21 cellular contexts compared by ENCODE assay signal in the genomic region with DNA sequence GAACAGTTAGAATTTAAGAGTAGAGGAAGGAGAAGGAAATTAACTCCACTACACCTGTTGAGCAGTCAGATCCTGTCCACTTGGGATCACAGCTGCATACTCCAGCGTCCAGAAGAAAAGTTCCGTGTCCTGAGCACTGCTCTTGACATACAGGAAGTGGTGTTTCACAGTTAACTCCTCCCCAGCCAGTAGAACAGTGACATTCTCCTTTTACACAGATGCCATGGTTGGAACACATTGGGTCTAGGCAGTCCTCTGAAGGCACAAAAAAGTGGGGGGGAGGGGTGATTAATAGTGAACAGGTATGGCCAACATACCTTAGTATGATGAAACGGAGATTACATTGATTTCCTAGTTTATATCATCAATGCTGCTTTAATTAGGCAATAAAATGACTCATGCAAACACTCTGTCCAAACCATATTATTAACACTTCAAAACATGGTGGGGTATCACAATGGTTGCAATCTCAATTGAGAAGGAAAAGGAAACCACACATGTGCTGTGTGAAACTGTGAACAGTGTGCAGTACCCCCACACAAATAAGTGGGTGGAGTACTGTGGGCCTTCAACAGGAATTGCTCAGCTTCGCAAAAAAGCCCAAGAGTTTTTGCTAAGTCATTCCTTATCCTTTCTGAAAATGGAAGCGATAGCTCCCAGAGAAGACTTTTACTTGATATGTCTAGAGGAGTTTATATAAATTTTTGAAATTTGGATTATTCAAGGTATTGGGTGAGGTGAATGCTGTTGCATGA.
"Had no signal": no experiment of that assay in that cellular context is flagged by ENCODE, and none has a peak within 500 bp of the region (broad histone marks: within the 10 kb centered on the region; RNA-seq: fewer than 3 reads in every experiment).

No MANE protein-coding gene starts in this region.

- FAIRE-seq: endometrium had no signal

- H3K4me3 ChIP-seq: coronary artery, gastroesophageal sphincter, heart left ventricle, left ventricle myocardium inferior, prostate gland, right atrium auricular region, stomach had no signal

- H3K27ac ChIP-seq: brain microvascular endothelial cell, coronary artery, gastroesophageal sphincter, heart left ventricle, left ventricle myocardium inferior, prostate gland, right atrium auricular region, stomach had no signal

- H3K27me3 Mint-ChIP-seq: activated CD8-positive, alpha-beta memory T cell treated with anti-CD3 and anti-CD28 coated beads, Interleukin-2, amount 10 ng/mL, durations not matched to agents 7 days and 5 days; activated naive CD4-positive, alpha-beta T cell treated with anti-CD3 and anti-CD28 coated beads, Interleukin-2, amount 10 ng/mL, durations not matched to agents 7 days and 5 days; activated naive CD8-positive, alpha-beta T cell treated with anti-CD3 and anti-CD28 coated beads, Interleukin-2, amount 50 U/mL, for 24 hours had no signal

- H3K36me3 Mint-ChIP-seq: activated CD8-positive, alpha-beta memory T cell treated with anti-CD3 and anti-CD28 coated beads, Interleukin-2, amount 10 ng/mL, durations not matched to agents 7 days and 5 days; activated naive CD4-positive, alpha-beta T cell treated with anti-CD3 and anti-CD28 coated beads, Interleukin-2, amount 10 ng/mL, durations not matched to agents 7 days and 5 days had no signal

- H3K9me3 ChIP-seq: gastroesophageal sphincter, heart left ventricle, left ventricle myocardium inferior, prostate gland, right atrium auricular region, stomach had no signal

- H3K4me1 ChIP-seq: gastroesophageal sphincter, heart left ventricle, left ventricle myocardium inferior, prostate gland, right atrium auricular region, stomach had no signal

- H3K27me3 ChIP-seq: brain microvascular endothelial cell, gastroesophageal sphincter, heart left ventricle, right atrium auricular region, stomach had no signal

- H3K9me3 Mint-ChIP-seq: activated naive CD4-positive, alpha-beta T cell treated with anti-CD3 and anti-CD28 coated beads, Interleukin-2, amount 10 ng/mL, durations not matched to agents 7 days and 5 days; activated naive CD8-positive, alpha-beta T cell treated with anti-CD3 and anti-CD28 coated beads, Interleukin-2, amount 50 U/mL, for 24 hours; activated T-helper 2 cell treated with anti-CD3 and anti-CD28 coated beads, Interferon-gamma antibody, Interleukin-2, Interleukin-4, amounts not matched to agents 10 μg/mL and 5 μg/mL and 100 μg/mL, durations not matched to agents 14 hours and 24 hours and 36 hours; neural crest cell had no signal

- DNase-seq: activated CD4-positive, alpha-beta T cell treated with anti-CD3 and anti-CD28 coated beads, Interleukin-2, amount 50 U/mL, for 48 hours; activated CD8-positive, alpha-beta memory T cell treated with anti-CD3 and anti-CD28 coated beads, Interleukin-2, amount 10 ng/mL, durations not matched to agents 7 days and 5 days; activated naive CD4-positive, alpha-beta T cell treated with anti-CD3 and anti-CD28 coated beads, Interleukin-2, amount 10 ng/mL, durations not matched to agents 7 days and 5 days; activated naive CD8-positive, alpha-beta T cell treated with anti-CD3 and anti-CD28 coated beads, Interleukin-2, amount 50 U/mL, for 24 hours; anterior cingulate cortex; brain microvascular endothelial cell; heart left ventricle; left ventricle myocardium inferior; mammary epithelial cell; midbrain; stimulated activated CD4-positive, alpha-beta T cell treated with anti-CD3 and anti-CD28 coated beads, Interleukin-2, amount 100 ng/mL, for 24 hours; stomach; trophoblast cell had no signal

- H3K4me3 Mint-ChIP-seq: activated CD8-positive, alpha-beta memory T cell treated with anti-CD3 and anti-CD28 coated beads, Interleukin-2, amount 10 ng/mL, durations not matched to agents 7 days and 5 days; activated naive CD4-positive, alpha-beta T cell treated with anti-CD3 and anti-CD28 coated beads, Interleukin-2, amount 10 ng/mL, durations not matched to agents 7 days and 5 days; activated naive CD8-positive, alpha-beta T cell treated with anti-CD3 and anti-CD28 coated beads, Interleukin-2, amount 50 U/mL, for 24 hours; neural crest cell had no signal

- ATAC-seq: activated CD8-positive, alpha-beta memory T cell treated with anti-CD3 and anti-CD28 coated beads, Interleukin-2, amount 10 ng/mL, durations not matched to agents 7 days and 5 days; activated naive CD8-positive, alpha-beta T cell treated with anti-CD3 and anti-CD28 coated beads, Interleukin-2, amount 50 U/mL, for 24 hours; esophagus mucosa; gastroesophageal sphincter; heart left ventricle had no signal

- H3K36me3 ChIP-seq: brain microvascular endothelial cell, gastroesophageal sphincter, heart left ventricle, left ventricle myocardium inferior, prostate gland, right atrium auricular region, stomach had no signal

- H3K27ac Mint-ChIP-seq: activated CD8-positive, alpha-beta memory T cell treated with anti-CD3 and anti-CD28 coated beads, Interleukin-2, amount 10 ng/mL, durations not matched to agents 7 days and 5 days; activated naive CD4-positive, alpha-beta T cell treated with anti-CD3 and anti-CD28 coated beads, Interleukin-2, amount 10 ng/mL, durations not matched to agents 7 days and 5 days; activated naive CD8-positive, alpha-beta T cell treated with anti-CD3 and anti-CD28 coated beads, Interleukin-2, amount 50 U/mL, for 24 hours; activated T-helper 2 cell treated with anti-CD3 and anti-CD28 coated beads, Interferon-gamma antibody, Interleukin-2, Interleukin-4, amounts not matched to agents 10 μg/mL and 5 μg/mL and 100 μg/mL, durations not matched to agents 14 hours and 24 hours and 36 hours had no signal
